Comparison of ENCODE assay signal across 20 cellular contexts in genomic region chr7:1703475-1704325, GRCh38. TPM values are rescaled to one million over a fixed set of nuclear protein-coding genes. Genes with fewer than 3 reads are reported as not detected.
DNase-seq lines count a peak whose midpoint lies in the region; ATAC-seq and TF ChIP-seq lines count a peak whose summit lies in the region.
"Had no signal": no experiment of that assay in that cellular context is flagged by ENCODE, and none has a peak within 500 bp of the region (broad histone marks: within the 10 kb centered on the region; RNA-seq: fewer than 3 reads in every experiment).

No MANE protein-coding gene starts in this region.

- intact Hi-C loops in stomach (cut with DNase I; ENCODE audit: low total_unique reads) = no loop called here

- no peaks in the 10 kb centered on the region for H3K36me3 ChIP-seq in HUES64 (ENCODE audit: insufficient read depth, low read length)
- no peaks in the 10 kb centered on the region for H3K36me3 ChIP-seq in endodermal cell (ENCODE audit: control insufficient read depth, insufficient read depth, low read length)
- H3K36me3 ChIP-seq in stomach = no peaks in the 10 kb centered on the region
- H3K36me3 ChIP-seq: prostate gland, tibial artery had no signal

- H3K4me3 ChIP-seq in HUES64 (ENCODE audit: low read length) = 0 out of 2 replicates have a peak overlapping the region, but pooled peaks have one; percentile 3
- H3K4me3 ChIP-seq in endodermal cell (ENCODE audit: low read length) = no peak overlapping the region
- no peak overlapping the region for H3K4me3 ChIP-seq in stomach
- H3K4me3 ChIP-seq: prostate gland, tibial artery had no signal

- H3K27ac ChIP-seq in HUES64 (ENCODE audit: low read depth, low read length) (no peak overlapping the region), endodermal cell (ENCODE audit: low read depth, low read length) (no peak overlapping the region), stomach (no peak overlapping the region)
- H3K27ac ChIP-seq: prostate gland, tibial artery had no signal

- H3K27me3 ChIP-seq in HUES64 (ENCODE audit: insufficient read depth, low read length) (peaks cover 13% of the 10 kb centered on the region), endodermal cell (ENCODE audit: control insufficient read depth, insufficient read depth, low read length, poor library complexity, severe bottlenecking) (no peaks in the 10 kb centered on the region), stomach (peaks cover 0 to 17% (median 0%) of the 10 kb centered on the region in 3 donors)

- H3K9ac ChIP-seq in HUES64 (ENCODE audit: low read depth, low read length) = no peak overlapping the region
- H3K9ac ChIP-seq in endodermal cell (ENCODE audit: extremely low read depth, low read length, poor library complexity, severe bottlenecking) = no peak overlapping the region

- peak; percentile 23 for DNase-seq in activated CD4-positive, CD25-positive, alpha-beta regulatory T cell treated with anti-CD3 and anti-CD28 coated beads, Interleukin-2, amount 50 U/mL, for 72 hours
- DNase-seq in endodermal cell = peak; percentile 72
- DNase-seq in stomach = peak; percentile 19
- no peak for DNase-seq in NCI-H510A treated with DMSO at 0.1 percent for 48 hours (lab: John Stamatoyannopoulos, UW)
- DNase-seq in stimulated activated CD4-positive, alpha-beta T cell treated with anti-CD3 and anti-CD28 coated beads, Interleukin-4, amount 100 ng/mL, for 1 hour = no peak
- DNase-seq: 8988T; activated CD4-positive, alpha-beta T cell treated with anti-CD3 and anti-CD28 coated beads, Interleukin-2, amount 50 U/mL, for 1 hour; activated T-cell treated with anti-CD3 and anti-CD28 coated beads for 4 hours; effector memory CD8-positive, alpha-beta T cell; NCI-H1417; NCI-H524; SHP77; stimulated activated naive CD4-positive, alpha-beta T cell treated with Interleukin-2 at 50 U/mL for 16 hours had no signal

- H3K9me3 Mint-ChIP-seq in endodermal cell = peaks cover 30% of the 10 kb centered on the region

- no peak overlapping the region for H3K27ac Mint-ChIP-seq in endodermal cell
- H3K27ac Mint-ChIP-seq: activated naive CD4-positive, alpha-beta T cell treated with anti-CD3 and anti-CD28 coated beads, Interleukin-2, amount 50 U/mL, for 24 hours; effector memory CD8-positive, alpha-beta T cell; T-cell had no signal

- ATAC-seq in activated CD4-positive, CD25-positive, alpha-beta regulatory T cell treated with anti-CD3 and anti-CD28 coated beads, Interleukin-2, amount 50 U/mL, for 24 hours = no peak
- no peak for ATAC-seq in GM21367 (IDR thresholded peaks at IDR 0.05; ENCODE audit: unreplicated experiment)
- ATAC-seq: effector memory CD8-positive, alpha-beta T cell; T-cell had no signal

- H3K36me3 Mint-ChIP-seq in endodermal cell (ENCODE audit: low read depth) = peaks cover 6% of the 10 kb centered on the region
- H3K36me3 Mint-ChIP-seq: T-cell had no signal

- no peak overlapping the region for H3K4me3 Mint-ChIP-seq in endodermal cell
- H3K4me3 Mint-ChIP-seq: activated naive CD4-positive, alpha-beta T cell treated with anti-CD3 and anti-CD28 coated beads, Interleukin-2, amount 50 U/mL, for 24 hours; effector memory CD8-positive, alpha-beta T cell; T-cell had no signal

- peaks cover 25% of the 10 kb centered on the region for H3K27me3 Mint-ChIP-seq in endodermal cell (ENCODE audit: insufficient read depth)

- no peak for TF ChIP-seq EP300 in stomach (IDR thresholded peaks at IDR 0.05)

- peaks cover 2% of the 10 kb centered on the region for H3K4me1 Mint-ChIP-seq in endodermal cell
- H3K4me1 Mint-ChIP-seq: activated naive CD4-positive, alpha-beta T cell treated with anti-CD3 and anti-CD28 coated beads, Interleukin-2, amount 50 U/mL, for 24 hours; T-cell had no signal

- WGBS in HUES64 = 36% methylated on average over 20 of the region's 20 CpGs
- WGBS in endodermal cell (ENCODE audit: insufficient coverage in 1 of 2, insufficient read length in 1 of 2), 2 experiments = 59 to 60% methylated on average over 12 to 20 of the region's 20 CpGs
- WGBS in stomach, 5 donors = 61 to 69% (median 67%) methylated on average over 18 to 20 of the region's 20 CpGs

- peaks cover 16% of the 10 kb centered on the region for H3K9me3 ChIP-seq in HUES64 (ENCODE audit: insufficient read depth, low read depth, low read length)
- peaks cover 13% of the 10 kb centered on the region for H3K9me3 ChIP-seq in endodermal cell (ENCODE audit: control insufficient read depth, low read length)
- peaks cover 0 to 21% (median 15%) of the 10 kb centered on the region in 4 donors for H3K9me3 ChIP-seq in stomach
- H3K9me3 ChIP-seq: prostate gland had no signal

- peaks cover 17% of the 10 kb centered on the region for H3K4me1 ChIP-seq in HUES64 (ENCODE audit: insufficient read depth, low read length)
- H3K4me1 ChIP-seq in endodermal cell (ENCODE audit: control insufficient read depth, insufficient read depth, low read length) = no peaks in the 10 kb centered on the region
- H3K4me1 ChIP-seq in stomach = no peaks in the 10 kb centered on the region
- H3K4me1 ChIP-seq: prostate gland, tibial artery had no signal

- no peak for TF ChIP-seq CTCF in endodermal cell (conservative IDR thresholded peaks at IDR 0.05)
- no peak for TF ChIP-seq CTCF in stomach (IDR thresholded peaks at IDR 0.05)

- TF ChIP-seq POLR2A in stomach (IDR thresholded peaks at IDR 0.05) = no peak

RNA-seq across cellular contexts. Expression of gene ELFN1, which starts 33.6 kb away (rescaled TPM):
- 3.5 TPM for polyA plus RNA-seq in HUES64 (2013, experiment 1 of 2)
- polyA plus RNA-seq in HUES64 (2013, experiment 2 of 2) = 5.5 TPM
- 1 to 10 TPM; 2.1 to 5.0 TPM for total RNA-seq in endodermal cell
- polyA plus RNA-seq in endodermal cell (2013, experiment 1 of 2) = 13.6 TPM
- polyA plus RNA-seq in endodermal cell (2013, experiment 2 of 2) = 12.4 TPM
- total RNA-seq in stomach = 1 to 10 TPM in 1 of 5 donors, under 1 TPM in 3, not detected in 1; 0.43 to 4.3 (median 0.50) TPM
- under 1 TPM; 0.19 to 0.76 (median 0.53) TPM for polyA plus RNA-seq in stomach

Comparison
In these comparisons a context has a peak if more than half of its experiments do, and no peak if none do; other contexts are left out.
1. DNase-seq: peak in activated CD4-positive, CD25-positive, alpha-beta regulatory T cell treated with anti-CD3 and anti-CD28 coated beads, Interleukin-2, amount 50 U/mL, for 72 hours (single experiment), endodermal cell (single experiment) and stomach (single experiment); none in NCI-H510A treated with DMSO at 0.1 percent for 48 hours (single experiment) and stimulated activated CD4-positive, alpha-beta T cell treated with anti-CD3 and anti-CD28 coated beads, Interleukin-4, amount 100 ng/mL, for 1 hour (single experiment).